In genomic region chr6:148996815-148997214, GRCh38 we compare ENCODE assay signal across 24 cellular contexts.
"Had no signal": no experiment of that assay in that cellular context is flagged by ENCODE, and none has a peak within 500 bp of the region (broad histone marks: within the 10 kb centered on the region; RNA-seq: fewer than 3 reads in every experiment).

No MANE protein-coding gene starts in this region.

- H3K27ac Mint-ChIP-seq: activated CD4-positive, alpha-beta T cell treated with anti-CD3 and anti-CD28 coated beads for 36 hours; activated naive CD4-positive, alpha-beta T cell treated with anti-CD3 and anti-CD28 coated beads for 36 hours; activated naive CD8-positive, alpha-beta T cell treated with anti-CD3 and anti-CD28 coated beads, Interleukin-2, amount 10 ng/mL, durations not matched to agents 7 days and 5 days; brain; nephron; stimulated activated effector memory CD8-positive, alpha-beta T cell treated with anti-CD3 and anti-CD28 coated beads, Interleukin-12 subunit alpha, Interleukin-12 subunit beta, amount 100 ng/mL, for 72 hours had no signal

- H2AFZ ChIP-seq: parathyroid adenoma had no signal

- H3K79me2 ChIP-seq: parathyroid adenoma had no signal

- H3K27ac ChIP-seq: colonic mucosa, esophagus squamous epithelium, gastroesophageal sphincter, neutrophil, parathyroid adenoma, skin epidermis, uterus had no signal

- H3K36me3 ChIP-seq: colonic mucosa, esophagus squamous epithelium, gastroesophageal sphincter, neutrophil, uterus had no signal

- H3K36me3 Mint-ChIP-seq: stimulated activated effector memory CD8-positive, alpha-beta T cell treated with anti-CD3 and anti-CD28 coated beads, Interleukin-12 subunit alpha, Interleukin-12 subunit beta, amount 100 ng/mL, for 72 hours had no signal

- H3K4me3 ChIP-seq: colonic mucosa, esophagus squamous epithelium, gastroesophageal sphincter, skin epidermis, uterus had no signal

- H3K4me1 ChIP-seq: colonic mucosa, uterus had no signal

- H3K9me3 ChIP-seq: colonic mucosa, neutrophil had no signal

- H3K27me3 Mint-ChIP-seq: activated CD4-positive, alpha-beta T cell treated with anti-CD3 and anti-CD28 coated beads for 36 hours; brain had no signal

- H3K9ac ChIP-seq: parathyroid adenoma had no signal

- ATAC-seq: activated CD4-positive, alpha-beta T cell treated with anti-CD3 and anti-CD28 coated beads for 36 hours; gastroesophageal sphincter; right cardiac atrium; stimulated activated effector memory CD8-positive, alpha-beta T cell treated with anti-CD3 and anti-CD28 coated beads, Interleukin-12 subunit alpha, Interleukin-12 subunit beta, amount 100 ng/mL, for 72 hours had no signal

- H3K27me3 ChIP-seq: colonic mucosa, esophagus squamous epithelium, gastroesophageal sphincter, neutrophil, uterus had no signal

- H3K4me3 Mint-ChIP-seq: activated CD4-positive, alpha-beta T cell treated with anti-CD3 and anti-CD28 coated beads for 36 hours; activated naive CD4-positive, alpha-beta T cell treated with anti-CD3 and anti-CD28 coated beads for 36 hours; activated naive CD8-positive, alpha-beta T cell treated with anti-CD3 and anti-CD28 coated beads, Interleukin-2, amount 10 ng/mL, durations not matched to agents 7 days and 5 days; brain; nephron; stimulated activated effector memory CD8-positive, alpha-beta T cell treated with anti-CD3 and anti-CD28 coated beads, Interleukin-12 subunit alpha, Interleukin-12 subunit beta, amount 100 ng/mL, for 72 hours had no signal

- DNase-seq: activated CD4-positive, alpha-beta T cell treated with anti-CD3 and anti-CD28 coated beads for 36 hours; activated CD4-positive, alpha-beta T cell treated with anti-CD3 and anti-CD28 coated beads, Interleukin-2, amount 50 U/mL, for 4 hours; activated CD8-positive, alpha-beta memory T cell treated with anti-CD3 and anti-CD28 coated beads, Interleukin-2, amount 50 U/mL, for 48 hours; activated effector memory CD4-positive, alpha-beta T cell treated with Interleukin-2 at 50 U/mL for 16 hours; activated naive CD4-positive, alpha-beta T cell treated with anti-CD3 and anti-CD28 coated beads for 36 hours; activated naive CD8-positive, alpha-beta T cell treated with anti-CD3 and anti-CD28 coated beads, Interleukin-2, amount 10 ng/mL, durations not matched to agents 7 days and 5 days; activated T-cell treated with anti-CD3 and anti-CD28 coated beads, Interleukin-2, amount 50 U/mL, for 48 hours; colonic mucosa; esophagus squamous epithelium; head of caudate nucleus; hypothalamus; mesenchymal stem cell; right cardiac atrium; stimulated activated CD4-positive, alpha-beta T cell treated with anti-CD3 and anti-CD28 coated beads, Interleukin-2, amount 100 ng/mL, for 24 hours; T-helper 9 cell; trophoblast cell; uterus had no signal
